21 cellular contexts compared by ENCODE assay signal in genomic region chr3:188744166-188744565, GRCh38.
A peak's percentile ranks its signal among the peaks of the same experiment; 100 is the strongest.
DNase-seq lines count a peak whose midpoint lies in the region; ATAC-seq and TF ChIP-seq lines count a peak whose summit lies in the region.
"Had no signal": no experiment of that assay in that cellular context is flagged by ENCODE, and none has a peak within 500 bp of the region (broad histone marks: within the 10 kb centered on the region; RNA-seq: fewer than 3 reads in every experiment).

No MANE protein-coding gene starts in this region.

- H3K9ac ChIP-seq in liver (ENCODE audit: low read depth in 1 of 2, low read length in 2 of 2), result no peak overlapping the region
- H3K9ac ChIP-seq: BLaER1 treated with 17β-estradiol and CSF1 and Interleukin-3, amounts not matched to agents 10 nM and 100 nM had no signal

- no peak overlapping the region for H3K4me3 Mint-ChIP-seq in Caco-2 (ENCODE audit: unreplicated experiment)
- H3K4me3 Mint-ChIP-seq: B cell; CD4-positive, alpha-beta T cell; CD8-positive, alpha-beta T cell had no signal

- BruUV-seq in Caco-2 (replicated peaks; lab: Mats Ljungman, UMichigan), result no TSS peak

- ATAC-seq in left lobe of liver (peak; percentile 53), GM21367 (IDR thresholded peaks at IDR 0.05; ENCODE audit: unreplicated experiment) (no peak), aorta (ENCODE audit: low FRiP score) (no peak)
- ATAC-seq: A549; CD8-positive, alpha-beta T cell; GM12878 had no signal

- peak; percentile 56 to 61 for TF ChIP-seq RAD21 in liver (IDR thresholded peaks at IDR 0.05)

- peaks cover 21% of the 10 kb centered on the region for H3K9me3 Mint-ChIP-seq in Caco-2 (ENCODE audit: unreplicated experiment)
- H3K9me3 Mint-ChIP-seq: CD4-positive, alpha-beta T cell; CD8-positive, alpha-beta T cell had no signal

- H3K27ac ChIP-seq in liver (ENCODE audit: low read depth in 1 of 2, low read length in 2 of 2), result peak overlapping the region; percentile 46 to 71
- no peak overlapping the region for H3K27ac ChIP-seq in aorta (ENCODE audit: low read depth in 1 of 2, low read length in 2 of 2)
- H3K27ac ChIP-seq: 22Rv1; A549; BLaER1 treated with 17β-estradiol and CSF1 and Interleukin-3, amounts not matched to agents 10 nM and 100 nM; C4-2B had no signal

- intact Hi-C loops in Caco-2 (cut with micrococcal nuclease; ENCODE audit: unreplicated experiment) (loop anchor here (10.0 kb wide), 1 partner anchor 359 kb away; no protein-coding TSS in a partner anchor), aorta (cut with DNase I) (no loop called here)

- peaks cover 29% of the 10 kb centered on the region for H3K36me3 Mint-ChIP-seq in Caco-2 (ENCODE audit: insufficient read depth, unreplicated experiment)
- H3K36me3 Mint-ChIP-seq: CD8-positive, alpha-beta T cell had no signal

- TF ChIP-seq CTCF in Caco-2 (IDR thresholded peaks at IDR 0.05; ENCODE audit: insufficient read depth in 1 of 2, low read depth in 1 of 2, low read length in 1 of 2, severe bottlenecking in 1 of 2, unreplicated experiment in 1 of 2), result no peak
- no peak for TF ChIP-seq CTCF in liver (IDR thresholded peaks at IDR 0.05; ENCODE audit: low read depth, low read length, missing input control)

- 45% methylated on average over 2 of the region's 2 CpGs for WGBS in liver
- 98% methylated on average over 2 of the region's 2 CpGs for WGBS in aorta, 2 donors

- H3K4me1 Mint-ChIP-seq in Caco-2 (ENCODE audit: low read depth, unreplicated experiment), result peaks cover 56% of the 10 kb centered on the region
- H3K4me1 Mint-ChIP-seq: B cell had no signal

- H3K27me3 Mint-ChIP-seq in Caco-2 (ENCODE audit: insufficient read depth, unreplicated experiment), result no peaks in the 10 kb centered on the region
- H3K27me3 Mint-ChIP-seq: B cell; CD4-positive, alpha-beta T cell had no signal

- CTCF ChIA-PET in Caco-2 (lab: Charles Lee), result no interaction called here

- POLR2A ChIA-PET in Caco-2 (lab: Charles Lee), result no interaction called here

- H3K4me1 ChIP-seq in Caco-2 (peaks cover 65% of the 10 kb centered on the region), liver (ENCODE audit: control insufficient read depth in 4 of 4, insufficient read depth in 4 of 4, low read length in 3 of 4) (peaks cover 14 to 81% (median 69%) of the 10 kb centered on the region in 4 donors), aorta (ENCODE audit: control insufficient read depth in 1 of 2, insufficient read depth in 2 of 2, low read length in 2 of 2) (peaks cover 2% of the 10 kb centered on the region in 2 donors)
- H3K4me1 ChIP-seq: BLaER1 treated with 17β-estradiol and CSF1 and Interleukin-3, amounts not matched to agents 10 nM and 100 nM had no signal

- H3K27me3 ChIP-seq in Caco-2 (replicated peaks; ENCODE audit: control insufficient read depth, insufficient read depth, low read length) (no peaks in the 10 kb centered on the region), liver (ENCODE audit: control insufficient read depth in 4 of 4, insufficient read depth in 4 of 4, low read length in 3 of 4) (no peaks in the 10 kb centered on the region), aorta (ENCODE audit: control insufficient read depth in 1 of 2, insufficient read depth in 2 of 2, low read length in 1 of 2) (no peaks in the 10 kb centered on the region)
- H3K27me3 ChIP-seq: BLaER1 treated with 17β-estradiol and CSF1 and Interleukin-3, amounts not matched to agents 10 nM and 100 nM had no signal

- DNase-seq in Caco-2 (no peak), left lobe of liver (ENCODE audit: low spot score) (peak; percentile 53), NCI-H1694 treated with DMSO at 0.1 percent for 48 hours (lab: John Stamatoyannopoulos, UW) (no peak), aorta (no peak)
- DNase-seq: AML-193; CD4-positive, alpha-beta T cell; CD8-positive, alpha-beta T cell; DMS 273 treated with DMSO at 0.1 percent for 48 hours; DMS153; DMS53; DND-41; EL; GDM1 had no signal

- no peaks in the 10 kb centered on the region for H3K9me3 ChIP-seq in Caco-2
- H3K9me3 ChIP-seq in liver (ENCODE audit: control insufficient read depth in 4 of 4, low read length in 3 of 4), result no peaks in the 10 kb centered on the region
- no peaks in the 10 kb centered on the region for H3K9me3 ChIP-seq in aorta (ENCODE audit: control insufficient read depth, low read length)
- H3K9me3 ChIP-seq: A549; BLaER1 treated with 17β-estradiol and CSF1 and Interleukin-3, amounts not matched to agents 10 nM and 100 nM had no signal

- no peaks in the 10 kb centered on the region; the same call in 1 of the 2 replicates for H3K36me3 ChIP-seq in Caco-2 (ENCODE audit: control insufficient read depth, insufficient read depth, low read length)
- no peaks in the 10 kb centered on the region for H3K36me3 ChIP-seq in liver (ENCODE audit: control insufficient read depth in 4 of 4, insufficient read depth in 3 of 4, low read depth in 1 of 4, low read length in 3 of 4)
- H3K36me3 ChIP-seq in aorta (ENCODE audit: control insufficient read depth in 1 of 2, insufficient read depth in 2 of 2, low read length in 1 of 2), result no peaks in the 10 kb centered on the region

- no peak overlapping the region for H3K4me3 ChIP-seq in Caco-2 (ENCODE audit: low read depth, low read length)
- no peak overlapping the region for H3K4me3 ChIP-seq in liver (ENCODE audit: low read depth in 1 of 3, low read length in 3 of 3)
- no peak overlapping the region for H3K4me3 ChIP-seq in aorta (ENCODE audit: low read length in 2 of 2)
- H3K4me3 ChIP-seq: A549; BLaER1 treated with 17β-estradiol and CSF1 and Interleukin-3, amounts not matched to agents 10 nM and 100 nM; GM12878 had no signal

- H3K27ac Mint-ChIP-seq in Caco-2 (ENCODE audit: unreplicated experiment), result peak overlapping the region; percentile 90
- H3K27ac Mint-ChIP-seq: B cell; CD4-positive, alpha-beta T cell; CD8-positive, alpha-beta T cell had no signal

TF ChIP-seq in liver, 16 proteins besides CTCF, POLR2A, EP300 and RAD21:
- TF ChIP-seq GABPA (IDR thresholded peaks at IDR 0.05 in 1 of 2, conservative IDR thresholded peaks at IDR 0.05 in 1 of 2), result no peak
- TF ChIP-seq FOXA1 (IDR thresholded peaks at IDR 0.05), result no peak
- TF ChIP-seq HNF4A (conservative IDR thresholded peaks at IDR 0.05), result peak; percentile 85 to 88
- TF ChIP-seq HNF4G (IDR thresholded peaks at IDR 0.05), result peak; percentile 54
- peak; percentile 75 to 85 for TF ChIP-seq RXRA (IDR thresholded peaks at IDR 0.05)
- peak; percentile 77 for TF ChIP-seq MAX (IDR thresholded peaks at IDR 0.05)
- peak; percentile 26 for TF ChIP-seq FOXA2 (IDR thresholded peaks at IDR 0.05)
- TF ChIP-seq ATF3 (IDR thresholded peaks at IDR 0.05), result peak; percentile 65
- peak; percentile 53 for TF ChIP-seq ZBTB33 (IDR thresholded peaks at IDR 0.05)
- TF ChIP-seq TAF1 (conservative IDR thresholded peaks at IDR 0.05), result no peak
- peak; percentile 81 for TF ChIP-seq YY1 (IDR thresholded peaks at IDR 0.05)
- no peak for TF ChIP-seq REST (IDR thresholded peaks at IDR 0.05)
- peak in 1 of 2 donors; percentile 35 for TF ChIP-seq EGR1 (IDR thresholded peaks at IDR 0.05; ENCODE audit: low read depth in 2 of 2)
- TF ChIP-seq JUND (IDR thresholded peaks at IDR 0.05), result peak; percentile 39 to 81
- TF ChIP-seq NR2F2 (IDR thresholded peaks at IDR 0.05), result peak; percentile 14
- TF ChIP-seq SP1 (IDR thresholded peaks at IDR 0.05), result peak; percentile 70
TF ChIP-seq in liver: peak in this region for 12.

Comparison
In these comparisons a context has a peak if more than half of its experiments do, and no peak if none do; other contexts are left out.
1. H3K27ac ChIP-seq: peak in liver (2 of 2); none in aorta (0 of 2).